ENCODE assay signal across 9 cellular contexts in the genomic region with DNA sequence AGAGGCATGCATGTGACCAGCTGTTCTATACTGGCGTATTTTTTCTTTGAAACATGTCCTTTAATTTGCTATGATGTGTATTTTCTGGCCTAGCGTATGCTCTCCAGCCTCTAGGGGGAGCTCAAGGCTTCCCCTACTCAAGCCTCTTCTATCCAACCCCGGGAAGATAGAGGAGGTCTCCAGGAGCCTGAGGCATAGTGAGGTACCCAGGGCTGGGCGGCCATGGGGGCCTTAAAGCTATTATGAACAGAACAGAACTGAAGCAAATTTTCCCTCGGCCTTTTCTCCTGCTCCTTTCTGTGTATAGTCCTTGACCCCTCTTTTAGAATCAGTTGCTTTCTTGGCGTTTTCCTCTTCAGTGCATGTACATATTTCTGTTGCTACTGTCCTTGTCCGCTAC.
DNase-seq lines count a peak whose midpoint lies in the region; TF ChIP-seq lines count a peak whose summit lies in the region.
"Had no signal": no experiment of that assay in that cellular context is flagged by ENCODE, and none has a peak within 500 bp of the region (broad histone marks: within the 10 kb centered on the region; RNA-seq: fewer than 3 reads in every experiment).

No MANE protein-coding gene starts in this region.

- H3K56ac ChIP-seq in mesendoderm (ENCODE audit: low read length) = no peak overlapping the region

- H3K9me3 ChIP-seq in endodermal cell (ENCODE audit: control insufficient read depth, low read length) = no peaks in the 10 kb centered on the region

- no peak overlapping the region for H3K23ac ChIP-seq in mesendoderm (ENCODE audit: low read length)

- no peaks in the 10 kb centered on the region for H3K4me1 Mint-ChIP-seq in activated CD4-positive, alpha-beta T cell treated with anti-CD3 and anti-CD28 coated beads, Interleukin-2, amount 10 ng/mL, durations not matched to agents 24 days and 14 days
- H3K4me1 Mint-ChIP-seq in endodermal cell = peaks cover 2% of the 10 kb centered on the region
- H3K4me1 Mint-ChIP-seq: central memory CD8-positive, alpha-beta T cell had no signal

- H3K4me3 ChIP-seq in endodermal cell (ENCODE audit: low read length) (no peak overlapping the region), mesendoderm (ENCODE audit: low read length) (no peak overlapping the region)

- H3K27ac ChIP-seq in endodermal cell (ENCODE audit: low read depth, low read length) (no peak overlapping the region), mesendoderm (ENCODE audit: low read depth, low read length) (no peak overlapping the region)

- H4K8ac ChIP-seq in mesendoderm (ENCODE audit: low read depth, low read length) = no peak overlapping the region

- H2BK15ac ChIP-seq in mesendoderm (replicated peaks; ENCODE audit: low read depth) = no peak overlapping the region

- peak; percentile 69 for DNase-seq in activated CD4-positive, alpha-beta T cell treated with anti-CD3 and anti-CD28 coated beads, Interleukin-2, amount 10 ng/mL, durations not matched to agents 24 days and 14 days
- no peak for DNase-seq in activated CD4-positive, alpha-beta T cell treated with anti-CD3 and anti-CD28 coated beads, Interleukin-2, amount 50 U/mL, for 1 hour
- peak; percentile 22 for DNase-seq in HuH-7.5 (ENCODE audit: low spot score)
- DNase-seq in RPMI8226 = peak; percentile 57
- DNase-seq in endodermal cell = peak; percentile 85
- peak; percentile 86 for DNase-seq in mesendoderm
- DNase-seq in central memory CD4-positive, alpha-beta T cell = no peak
- DNase-seq in stimulated activated CD4-positive, alpha-beta T cell treated with anti-CD3 and anti-CD28 coated beads, Interleukin-4, amount 100 ng/mL, for 1 hour = no peak

- H3K18ac ChIP-seq in mesendoderm (ENCODE audit: low read length) = no peak overlapping the region

- no peaks in the 10 kb centered on the region for H3K27me3 Mint-ChIP-seq in activated CD4-positive, alpha-beta T cell treated with anti-CD3 and anti-CD28 coated beads, Interleukin-2, amount 10 ng/mL, durations not matched to agents 24 days and 14 days
- H3K27me3 Mint-ChIP-seq in endodermal cell (ENCODE audit: insufficient read depth) = no peaks in the 10 kb centered on the region
- H3K27me3 Mint-ChIP-seq: central memory CD8-positive, alpha-beta T cell had no signal

- intact Hi-C loops in activated CD4-positive, alpha-beta T cell treated with anti-CD3 and anti-CD28 coated beads, Interleukin-2, amount 10 ng/mL, durations not matched to agents 24 days and 14 days (cut with micrococcal nuclease) = no loop called here

- no peak overlapping the region for H3K27ac Mint-ChIP-seq in activated CD4-positive, alpha-beta T cell treated with anti-CD3 and anti-CD28 coated beads, Interleukin-2, amount 10 ng/mL, durations not matched to agents 24 days and 14 days
- no peak overlapping the region for H3K27ac Mint-ChIP-seq in endodermal cell

- H3K27me3 ChIP-seq in endodermal cell (ENCODE audit: control insufficient read depth, insufficient read depth, low read length, poor library complexity, severe bottlenecking) (no peaks in the 10 kb centered on the region), mesendoderm (ENCODE audit: insufficient read depth, low read length, poor library complexity) (no peaks in the 10 kb centered on the region)

- H3K4me1 ChIP-seq in endodermal cell (ENCODE audit: control insufficient read depth, insufficient read depth, low read length) (no peaks in the 10 kb centered on the region), mesendoderm (ENCODE audit: control insufficient read depth, low read depth, low read length) (no peaks in the 10 kb centered on the region)

- H4K5ac ChIP-seq in mesendoderm (ENCODE audit: low read length) = no peak overlapping the region

- H2BK5ac ChIP-seq in mesendoderm (ENCODE audit: low read length) = no peak overlapping the region

- H3K9ac ChIP-seq in endodermal cell (ENCODE audit: extremely low read depth, low read length, poor library complexity, severe bottlenecking) (no peak overlapping the region), mesendoderm (ENCODE audit: low read length) (no peak overlapping the region)

- H3K9me3 Mint-ChIP-seq in activated CD4-positive, alpha-beta T cell treated with anti-CD3 and anti-CD28 coated beads, Interleukin-2, amount 10 ng/mL, durations not matched to agents 24 days and 14 days = no peaks in the 10 kb centered on the region
- no peaks in the 10 kb centered on the region for H3K9me3 Mint-ChIP-seq in endodermal cell
- H3K9me3 Mint-ChIP-seq: central memory CD8-positive, alpha-beta T cell had no signal

- 68 to 72% methylated on average over 3 to 7 of the region's 7 CpGs for WGBS in endodermal cell (ENCODE audit: insufficient coverage in 1 of 2, insufficient read length in 1 of 2), 2 experiments
- WGBS in mesendoderm (ENCODE audit: extremely low coverage, insufficient coverage, low lambda C conversion rate) = no CpG with 5 or more reads among the region's 7 CpGs

- H3K4me2 ChIP-seq in mesendoderm (ENCODE audit: low read length) = no peak overlapping the region

- no peak overlapping the region for H3K4me3 Mint-ChIP-seq in activated CD4-positive, alpha-beta T cell treated with anti-CD3 and anti-CD28 coated beads, Interleukin-2, amount 10 ng/mL, durations not matched to agents 24 days and 14 days
- no peak overlapping the region for H3K4me3 Mint-ChIP-seq in endodermal cell
- H3K4me3 Mint-ChIP-seq: central memory CD8-positive, alpha-beta T cell had no signal

- H3K4ac ChIP-seq in mesendoderm (ENCODE audit: low read depth, low read length) = no peak overlapping the region

- H3K79me2 ChIP-seq in mesendoderm (ENCODE audit: control insufficient read depth, insufficient read depth, low read length) = no peaks in the 10 kb centered on the region

- no peak overlapping the region for H2BK120ac ChIP-seq in mesendoderm (ENCODE audit: low read depth, low read length)

- H3K36me3 Mint-ChIP-seq in activated CD4-positive, alpha-beta T cell treated with anti-CD3 and anti-CD28 coated beads, Interleukin-2, amount 10 ng/mL, durations not matched to agents 24 days and 14 days (ENCODE audit: low read depth) = no peaks in the 10 kb centered on the region
- H3K36me3 Mint-ChIP-seq in endodermal cell (ENCODE audit: low read depth) = no peaks in the 10 kb centered on the region

- H3K79me1 ChIP-seq in mesendoderm (ENCODE audit: low read length) = no peaks in the 10 kb centered on the region

- H3K36me3 ChIP-seq in endodermal cell (ENCODE audit: control insufficient read depth, insufficient read depth, low read length) = no peaks in the 10 kb centered on the region
- no peaks in the 10 kb centered on the region for H3K36me3 ChIP-seq in mesendoderm (ENCODE audit: control insufficient read depth, insufficient read depth, low read length)

- no peak overlapping the region for H2AK5ac ChIP-seq in mesendoderm (ENCODE audit: low read length)

- peak; percentile 95 for TF ChIP-seq CTCF in endodermal cell (conservative IDR thresholded peaks at IDR 0.05)

Comparison
In these comparisons a context has a peak if more than half of its experiments do, and no peak if none do; other contexts are left out.
1. DNase-seq: peak in activated CD4-positive, alpha-beta T cell treated with anti-CD3 and anti-CD28 coated beads, Interleukin-2, amount 10 ng/mL, durations not matched to agents 24 days and 14 days (single experiment), HuH-7.5 (single experiment), RPMI8226 (single experiment), endodermal cell (single experiment) and mesendoderm (single experiment); none in activated CD4-positive, alpha-beta T cell treated with anti-CD3 and anti-CD28 coated beads, Interleukin-2, amount 50 U/mL, for 1 hour (single experiment), central memory CD4-positive, alpha-beta T cell (single experiment) and stimulated activated CD4-positive, alpha-beta T cell treated with anti-CD3 and anti-CD28 coated beads, Interleukin-4, amount 100 ng/mL, for 1 hour (single experiment).